Comparison of ENCODE assay signal across 22 cellular contexts in the genomic region with DNA sequence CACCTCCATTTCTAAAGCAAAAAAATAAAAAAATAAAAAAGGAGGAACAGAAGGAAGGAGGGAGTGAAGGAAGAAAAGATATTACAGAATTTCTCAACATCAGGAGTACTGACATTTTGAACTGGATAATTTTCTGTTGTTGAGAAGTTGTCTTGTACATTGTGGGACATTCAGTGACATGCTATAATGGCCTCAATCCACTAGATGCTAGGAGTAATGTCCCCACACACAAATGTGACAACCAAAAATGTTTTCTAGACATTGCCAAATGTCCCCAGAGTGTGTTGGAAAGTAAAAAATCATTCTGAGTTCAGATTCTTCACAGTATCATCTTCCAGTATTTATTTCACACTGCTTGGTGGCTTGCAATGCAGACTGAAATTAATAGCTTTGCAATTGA. TPM values are rescaled to one million over a fixed set of nuclear protein-coding genes. Genes with fewer than 3 reads are reported as not detected.
DNase-seq lines count a peak whose midpoint lies in the region; ATAC-seq, FAIRE-seq and TF ChIP-seq lines count a peak whose summit lies in the region.
"Had no signal": no experiment of that assay in that cellular context is flagged by ENCODE, and none has a peak within 500 bp of the region (broad histone marks: within the 10 kb centered on the region; RNA-seq: fewer than 3 reads in every experiment).

No MANE protein-coding gene starts in this region.

- no peak for DNase-seq in heart right ventricle
- no peak for DNase-seq in Right ventricle myocardium inferior (ENCODE audit: missing footprints)
- no peak for DNase-seq in ascending aorta (ENCODE audit: low spot score in 2 of 2)
- DNase-seq in osteoblast (ENCODE audit: insufficient read length, low spot score, missing footprints) = peak; percentile 31
- no peak for DNase-seq in vagina (ENCODE audit: extremely low spot score in 2 of 2)
- DNase-seq in frontal cortex (ENCODE audit: low spot score in 2 of 2) = no peak
- DNase-seq: BE2C; CD4-positive, CD25-positive, alpha-beta regulatory T cell; COR-L47; GDM1; MM.1S; NCI-H1105 treated with DMSO at 0.1 percent for 48 hours; NCI-H187; NCI-H2107; NCI-H510A; NCI-H748 treated with DMSO at 0.1 percent for 48 hours; NK-92 treated with Interleukin-12 subunit alpha and Interleukin-12 subunit beta, amount 100 ng/mL, for 24 hours; Peyer's patch; Right ventricle myocardium superior had no signal

- ATAC-seq in heart right ventricle = peak in 1 of 8 donors; percentile 67
- no peak for ATAC-seq in Right ventricle myocardium inferior
- ATAC-seq in HG02588 (IDR thresholded peaks at IDR 0.05; ENCODE audit: unreplicated experiment) = no peak
- no peak for ATAC-seq in HG02623 (IDR thresholded peaks at IDR 0.05; ENCODE audit: unreplicated experiment)

- H3K4me1 ChIP-seq in heart right ventricle (peaks cover 0 to 49% (median 33%) of the 10 kb centered on the region in 9 donors), ascending aorta (peaks cover 6 to 31% of the 10 kb centered on the region in 2 donors), osteoblast (ENCODE audit: insufficient read depth, low read length) (no peaks in the 10 kb centered on the region), vagina (peaks cover 27% of the 10 kb centered on the region)
- H3K4me1 ChIP-seq: BE2C, HAP-1, Peyer's patch had no signal

- no peak overlapping the region for H3K4me3 ChIP-seq in heart right ventricle
- H3K4me3 ChIP-seq in ascending aorta = no peak overlapping the region
- no peak overlapping the region for H3K4me3 ChIP-seq in osteoblast (ENCODE audit: insufficient read depth, low read length)
- no peak overlapping the region for H3K4me3 ChIP-seq in vagina
- H3K4me3 ChIP-seq: HAP-1, Peyer's patch had no signal

- no peak for TF ChIP-seq POLR2A in vagina (IDR thresholded peaks at IDR 0.05)

- no peak overlapping the region for H2AFZ ChIP-seq in osteoblast (ENCODE audit: low read length)

- no peaks in the 10 kb centered on the region for H3K36me3 ChIP-seq in heart right ventricle
- H3K36me3 ChIP-seq in ascending aorta = no peaks in the 10 kb centered on the region
- H3K36me3 ChIP-seq in osteoblast (ENCODE audit: insufficient read depth, low read length) = no peaks in the 10 kb centered on the region
- H3K36me3 ChIP-seq in vagina = no peaks in the 10 kb centered on the region
- H3K36me3 ChIP-seq: BE2C, HAP-1, Peyer's patch had no signal

- H3K79me2 ChIP-seq in osteoblast (ENCODE audit: insufficient read depth, low read length) = peaks cover 16% of the 10 kb centered on the region

- H3K27ac ChIP-seq in heart right ventricle (peak overlapping the region in 7 of 10 donors; percentile 3 to 67 (median 33)), ascending aorta (peak overlapping the region; percentile 49 to 59), osteoblast (ENCODE audit: low read depth, low read length) (no peak overlapping the region), vagina (peak overlapping the region; percentile 16)
- H3K27ac ChIP-seq: Peyer's patch had no signal

- TF ChIP-seq CTCF in heart right ventricle (IDR thresholded peaks at IDR 0.05) (no peak), ascending aorta (IDR thresholded peaks at IDR 0.05) (no peak), osteoblast (IDR thresholded peaks at IDR 0.05; ENCODE audit: extremely low read depth, low read depth, low read length) (no peak), vagina (IDR thresholded peaks at IDR 0.05) (no peak)

- no peaks in the 10 kb centered on the region for H3K27me3 ChIP-seq in heart right ventricle
- H3K27me3 ChIP-seq in ascending aorta = no peaks in the 10 kb centered on the region
- no peaks in the 10 kb centered on the region for H3K27me3 ChIP-seq in osteoblast (ENCODE audit: insufficient read depth, low read length)
- no peaks in the 10 kb centered on the region for H3K27me3 ChIP-seq in vagina
- H3K27me3 ChIP-seq: BE2C, Peyer's patch had no signal

- H4K20me1 ChIP-seq in osteoblast (ENCODE audit: insufficient read depth, low read length) = no peaks in the 10 kb centered on the region

- no peak for FAIRE-seq in frontal cortex (lab: Jason Lieb, UNC)

- peaks cover 0 to 4% (median 0%) of the 10 kb centered on the region in 11 donors for H3K9me3 ChIP-seq in heart right ventricle
- no peaks in the 10 kb centered on the region for H3K9me3 ChIP-seq in ascending aorta
- H3K9me3 ChIP-seq in osteoblast (ENCODE audit: low read depth, low read length) = no peaks in the 10 kb centered on the region
- H3K9me3 ChIP-seq in vagina = no peaks in the 10 kb centered on the region
- H3K9me3 ChIP-seq: BE2C, HAP-1, Peyer's patch had no signal

- intact Hi-C loops in heart right ventricle (cut with DNase I) = loop anchor here in 1 of 10 donors (10.0 kb wide), 1 partner anchor 110 kb away; no protein-coding TSS in a partner anchor
- intact Hi-C loops in Right ventricle myocardium inferior (cut with DNase I) = no loop called here
- intact Hi-C loops in ascending aorta (cut with DNase I) = no loop called here
- intact Hi-C loops in vagina (cut with DNase I) = no loop called here

- H3K4me2 ChIP-seq in osteoblast (ENCODE audit: insufficient read depth, low read length) = no peak overlapping the region

RNA-seq across cellular contexts. Expression of a gene that starts 6.5 kb away (rescaled TPM):
- total RNA-seq in heart right ventricle = 10 to 100 TPM in 8 of 10 donors, 1 to 10 TPM in 2; 9.3 to 16.1 (median 12.4) TPM
- 10 to 100 TPM in 1 of 2 donors, 1 to 10 TPM in 1; 7.8 to 21.1 TPM for polyA plus RNA-seq in heart right ventricle
- 12.8 TPM for total RNA-seq in Right ventricle myocardium inferior
- 1.7 TPM for total RNA-seq in ascending aorta
- total RNA-seq in osteoblast = 4.3 and 5.0 TPM in 2 replicates
- 11.8 TPM for total RNA-seq in vagina
- total RNA-seq in frontal cortex = 2.9 TPM
